1 cellular context compared by ENCODE assay signal in genomic region chr4:83757121-83757621, GRCh38.
TF ChIP-seq lines count a peak whose summit lies in the region.

No MANE protein-coding gene starts in this region.

TF ChIP-seq in K562, 482 proteins besides CTCF, POLR2A, EP300 and RAD21 (continued from another document and continues in another):
- TF ChIP-seq ZNF592 (IDR thresholded peaks at IDR 0.05), result peak; percentile 70
- TF ChIP-seq PHB2 (IDR thresholded peaks at IDR 0.05; ENCODE audit: low read depth), result 0 out of 2 replicates have a peak, but pooled peaks have one; percentile 29
- TF ChIP-seq CBX3 (IDR thresholded peaks at IDR 0.05; ENCODE audit: borderline replicate concordance in 1 of 2, low read length in 2 of 2), result peak in 1 of 2 experiments; percentile 15; a peak in 1 of 3 replicates
- peak; percentile 83 for TF ChIP-seq ATF3 (IDR thresholded peaks at IDR 0.05)
- TF ChIP-seq ATF3 (CRISPR knock-in tag; conservative IDR thresholded peaks at IDR 0.05), result peak; percentile 78; the same call in 1 of the 2 replicates
- TF ChIP-seq MTA3 (IDR thresholded peaks at IDR 0.05; ENCODE audit: borderline replicate concordance), result peak; percentile 27; the same call in 1 of the 2 replicates
- 0 out of 4 replicates have a peak, but pooled peaks of 1 of the 2 experiments have one; percentile 11 for TF ChIP-seq NRF1 (conservative IDR thresholded peaks at IDR 0.05 in 1 of 2, IDR thresholded peaks at IDR 0.05 in 1 of 2)
- no peak for TF ChIP-seq SRSF7 (optimal IDR thresholded peaks at IDR 0.05; ENCODE audit: low read depth, low read length)
- TF ChIP-seq NCOR1 (IDR thresholded peaks at IDR 0.05), result peak; percentile 88
- TF ChIP-seq NR2C2 (CRISPR knock-in tag; IDR thresholded peaks at IDR 0.05), result no peak
- 0 out of 2 replicates have a peak, but pooled peaks have one; percentile 6 for TF ChIP-seq NR2C2 (tag; IDR thresholded peaks at IDR 0.05)
- peak; percentile 85; the same call in 1 of the 2 replicates for TF ChIP-seq RAD51 (IDR thresholded peaks at IDR 0.05; ENCODE audit: borderline replicate concordance, low read depth)
- no peak for TF ChIP-seq PCBP2 (IDR thresholded peaks at IDR 0.05; ENCODE audit: low read depth, low read length, poor library complexity, severe bottlenecking)
- no peak for TF ChIP-seq ZNF263 (CRISPR knock-in tag; IDR thresholded peaks at IDR 0.05; ENCODE audit: borderline replicate concordance)
- TF ChIP-seq MTA2 (IDR thresholded peaks at IDR 0.05; ENCODE audit: low read depth), result peak; percentile 70
- peak; percentile 43; the same call in 1 of the 2 replicates for TF ChIP-seq FOXM1 (IDR thresholded peaks at IDR 0.05; ENCODE audit: low read depth)
- no peak for TF ChIP-seq FOXM1 (CRISPR knock-in tag; IDR thresholded peaks at IDR 0.05; ENCODE audit: low read depth)
- 0 out of 4 replicates have a peak, but pooled peaks of 1 of the 2 experiments have one; percentile 47 for TF ChIP-seq ARNT (IDR thresholded peaks at IDR 0.05)
- peak; percentile 87 for TF ChIP-seq CEBPB (tag; IDR thresholded peaks at IDR 0.05)
- no peak for TF ChIP-seq GMEB1 (CRISPR knock-in tag; IDR thresholded peaks at IDR 0.05)
- no peak for TF ChIP-seq SREBF1 (IDR thresholded peaks at IDR 0.05; ENCODE audit: borderline replicate concordance, low read depth, low read length)
- TF ChIP-seq ZNF583 (CRISPR knock-in tag; IDR thresholded peaks at IDR 0.05), result peak; percentile 25; the same call in 1 of the 2 replicates
- TF ChIP-seq JUN (IDR thresholded peaks at IDR 0.05; ENCODE audit: borderline replicate concordance, low read depth, low read length), result peak; percentile 85
- no peak for TF ChIP-seq JUN (CRISPR knock-in tag; IDR thresholded peaks at IDR 0.05; ENCODE audit: borderline replicate concordance)
- no peak for TF ChIP-seq REST (CRISPR knock-in tag; IDR thresholded peaks at IDR 0.05; ENCODE audit: low read depth)
- peak; percentile 18; the same call in 1 of the 2 replicates for TF ChIP-seq CREB1 (IDR thresholded peaks at IDR 0.05)
- no peak for TF ChIP-seq CREB1 (CRISPR knock-in tag; IDR thresholded peaks at IDR 0.05)
- TF ChIP-seq USF2 (CRISPR knock-in tag; IDR thresholded peaks at IDR 0.05), result peak; percentile 87
- TF ChIP-seq TEAD4 (IDR thresholded peaks at IDR 0.05; ENCODE audit: low read length), result peak; percentile 91
- no peak for TF ChIP-seq TEAD4 (CRISPR knock-in tag; IDR thresholded peaks at IDR 0.05; ENCODE audit: borderline replicate concordance)
- TF ChIP-seq ZNF197 (CRISPR knock-in tag; IDR thresholded peaks at IDR 0.05; ENCODE audit: low read depth), result 0 out of 2 replicates have a peak, but pooled peaks have one; percentile 62
- TF ChIP-seq ZNF551 (CRISPR knock-in tag; IDR thresholded peaks at IDR 0.05), result no peak
- peak; percentile 64 for TF ChIP-seq NFIC (IDR thresholded peaks at IDR 0.05)
- TF ChIP-seq FOSL1 (tag; conservative IDR thresholded peaks at IDR 0.05), result peak; percentile 97
- peak; percentile 75; the same call in 1 of the 2 replicates for TF ChIP-seq TOE1 (IDR thresholded peaks at IDR 0.05; ENCODE audit: borderline replicate concordance)
- TF ChIP-seq TOE1 (CRISPR knock-in tag; IDR thresholded peaks at IDR 0.05; ENCODE audit: borderline replicate concordance, low read depth), result no peak
- TF ChIP-seq SMAD4 (CRISPR knock-in tag; conservative IDR thresholded peaks at IDR 0.05), result peak; percentile 79
- TF ChIP-seq TCF3 (CRISPR knock-in tag; IDR thresholded peaks at IDR 0.05), result peak; percentile 78
- no peak for TF ChIP-seq ZNF165 (CRISPR knock-in tag; IDR thresholded peaks at IDR 0.05; ENCODE audit: borderline replicate concordance)
- TF ChIP-seq TFE3 (CRISPR knock-in tag; IDR thresholded peaks at IDR 0.05), result peak; percentile 40; the same call in 1 of the 2 replicates
- no peak for TF ChIP-seq ZNF175 (CRISPR knock-in tag; IDR thresholded peaks at IDR 0.05; ENCODE audit: low read depth)
- no peak for TF ChIP-seq FIP1L1 (IDR thresholded peaks at IDR 0.05; ENCODE audit: low read depth, low read length, poor library complexity, severe bottlenecking)
- no peak for TF ChIP-seq ARID4B (CRISPR knock-in tag; IDR thresholded peaks at IDR 0.05)
- TF ChIP-seq JUNB (CRISPR knock-in tag; conservative IDR thresholded peaks at IDR 0.05), result peak; percentile 6; the same call in 1 of the 2 replicates
- TF ChIP-seq RCOR1 (IDR thresholded peaks at IDR 0.05; ENCODE audit: borderline replicate concordance in 1 of 2, low read depth in 2 of 2, low read length in 2 of 2), result peak in 1 of 2 experiments; percentile 77; a peak in 1 of 4 replicates
- 0 out of 4 replicates have a peak, but pooled peaks of 1 of the 2 experiments have one; percentile 35 for TF ChIP-seq KDM1A (IDR thresholded peaks at IDR 0.05)
- TF ChIP-seq C11orf30 (IDR thresholded peaks at IDR 0.05; ENCODE audit: low read depth), result peak; percentile 40; the same call in 1 of the 2 replicates
- no peak for TF ChIP-seq HCFC1 (IDR thresholded peaks at IDR 0.05; ENCODE audit: low read depth, low read length)
- TF ChIP-seq SOX6 (IDR thresholded peaks at IDR 0.05), result peak; percentile 30; the same call in 1 of the 2 replicates
- no peak for TF ChIP-seq ATF1 (CRISPR knock-in tag; IDR thresholded peaks at IDR 0.05)
- TF ChIP-seq ATF1 (tag; IDR thresholded peaks at IDR 0.05), result 0 out of 2 replicates have a peak, but pooled peaks have one; percentile 28
- TF ChIP-seq KDM4B (IDR thresholded peaks at IDR 0.05; ENCODE audit: borderline replicate concordance in 2 of 2, low read depth in 1 of 2), result no peak
